In genomic region chr17:19410875-19411291, GRCh38 we compare ENCODE assay signal across 9 cellular contexts. TPM values are rescaled to one million over a fixed set of nuclear protein-coding genes. Genes with fewer than 3 reads are reported as not detected.
DNase-seq lines count a peak whose midpoint lies in the region; ATAC-seq and TF ChIP-seq lines count a peak whose summit lies in the region.
"Had no signal": no experiment of that assay in that cellular context is flagged by ENCODE, and none has a peak within 500 bp of the region (broad histone marks: within the 10 kb centered on the region; RNA-seq: fewer than 3 reads in every experiment).

RNF112 (plus strand) TSS chr17:19411232; CDS start chr17:19411409, 177 bp downstream.

- DNase-seq in Ammon's horn (ENCODE audit: low spot score) (peak; percentile 78), SK-N-DZ (ENCODE audit: low spot score) (peak; percentile 79), neuronal stem cell (ENCODE audit: low spot score) (no peak), SKM-1 treated with dmso at 0.1 percent for 144 hours (lab: John Stamatoyannopoulos, UW; ENCODE audit: unreplicated experiment) (no peak), omental fat pad (ENCODE audit: low spot score) (no peak)
- DNase-seq: activated CD8-positive, alpha-beta T cell treated with anti-CD3 and anti-CD28 coated beads, Interleukin-2, amount 10 ng/mL, durations not matched to agents 7 days and 5 days had no signal

- H3K4me1 ChIP-seq in gastroesophageal sphincter: peaks cover 0 to 16% (median 0%) of the 10 kb centered on the region in 3 donors
- peaks cover 0 to 13% of the 10 kb centered on the region in 2 donors for H3K4me1 ChIP-seq in neuronal stem cell (ENCODE audit: control insufficient read depth in 2 of 2, insufficient read depth in 1 of 2, low read depth in 1 of 2, low read length in 2 of 2)

- ATAC-seq in gastroesophageal sphincter (peak; percentile 30), omental fat pad (ENCODE audit: low FRiP score) (no peak), HG03108 (IDR thresholded peaks at IDR 0.05; ENCODE audit: unreplicated experiment) (no peak), HG02588 (IDR thresholded peaks at IDR 0.05; ENCODE audit: unreplicated experiment) (no peak)
- ATAC-seq: activated CD8-positive, alpha-beta T cell treated with anti-CD3 and anti-CD28 coated beads, Interleukin-2, amount 10 ng/mL, durations not matched to agents 7 days and 5 days had no signal

- peak within 1 kb of the TSS; percentile 73 for H3K18ac ChIP-seq in neuronal stem cell (ENCODE audit: low read length)

- TF ChIP-seq POLR2A in gastroesophageal sphincter (IDR thresholded peaks at IDR 0.05): no peak

- TF ChIP-seq CTCF in gastroesophageal sphincter (IDR thresholded peaks at IDR 0.05) (peak in 3 of 4 experiments; percentile 12 to 40 (median 38)), omental fat pad (IDR thresholded peaks at IDR 0.05) (no peak)

- H2BK5ac ChIP-seq in neuronal stem cell (ENCODE audit: low read length): no peak within 1 kb of the TSS

- H2BK15ac ChIP-seq in neuronal stem cell (ENCODE audit: low read length): peak within 1 kb of the TSS; percentile 87

- no peaks in the 10 kb centered on the region for H3K9me3 ChIP-seq in gastroesophageal sphincter
- no peaks in the 10 kb centered on the region for H3K9me3 ChIP-seq in neuronal stem cell (replicated peaks in 1 of 2; ENCODE audit: control insufficient read depth in 2 of 2, insufficient read depth in 1 of 2, low read depth in 1 of 2, low read length in 2 of 2)

- no peak within 1 kb of the TSS for H2BK12ac ChIP-seq in neuronal stem cell (ENCODE audit: low read length)

- H3K4ac ChIP-seq in neuronal stem cell (ENCODE audit: low read length): peak within 1 kb of the TSS; percentile 1

- no peak within 1 kb of the TSS for H4K91ac ChIP-seq in neuronal stem cell (ENCODE audit: low read depth, low read length, poor library complexity)

- H3K23ac ChIP-seq in neuronal stem cell (ENCODE audit: low read depth, low read length, poor library complexity): no peak within 1 kb of the TSS

- peak within 1 kb of the TSS; percentile 73 for H3K14ac ChIP-seq in neuronal stem cell (ENCODE audit: low read length)

- no peak for TF ChIP-seq EP300 in gastroesophageal sphincter (IDR thresholded peaks at IDR 0.05)

- peak within 1 kb of the TSS in 1 of 2 donors; percentile 42 for H3K4me3 ChIP-seq in gastroesophageal sphincter
- no peak within 1 kb of the TSS for H3K4me3 ChIP-seq in neuronal stem cell (ENCODE audit: low read length in 2 of 2)

- H2AK5ac ChIP-seq in neuronal stem cell (ENCODE audit: low read depth, low read length): peak within 1 kb of the TSS; percentile 92

- H3K27ac ChIP-seq in gastroesophageal sphincter (peak within 1 kb of the TSS in 2 of 4 donors; percentile 14 to 36), neuronal stem cell (replicated peaks; ENCODE audit: low read length) (no peak within 1 kb of the TSS)

- peak within 1 kb of the TSS; percentile 28 for H3K4me2 ChIP-seq in neuronal stem cell (ENCODE audit: insufficient read depth, low read length, poor library complexity, severe bottlenecking)

- peak within 1 kb of the TSS; percentile 71 for H2AFZ ChIP-seq in neuronal stem cell (ENCODE audit: low read length)

- 4 to 53% methylated on average over 3 to 14 of the region's 14 CpGs for WGBS in gastroesophageal sphincter (ENCODE audit: low coverage in 1 of 2), 2 donors
- WGBS in neuronal stem cell (ENCODE audit: extremely low coverage in 2 of 2, insufficient read length in 2 of 2, insufficient replicate concordance in 1 of 2), 2 donors: no CpG with 5 or more reads among the region's 14 CpGs

- H3K9ac ChIP-seq in neuronal stem cell (ENCODE audit: low read depth, low read length, poor library complexity): peak within 1 kb of the TSS; percentile 53

- H3K27me3 ChIP-seq in gastroesophageal sphincter: no peaks in the 10 kb centered on the region
- H3K27me3 ChIP-seq in neuronal stem cell (ENCODE audit: control insufficient read depth in 3 of 3, insufficient read depth in 3 of 3, low read depth in 1 of 3, low read length in 3 of 3): peaks cover 0 to 33% (median 0%) of the 10 kb centered on the region in 3 experiments

- H3K79me1 ChIP-seq in neuronal stem cell (ENCODE audit: low read depth, low read length): no peaks in the 10 kb centered on the region

- H3K36me3 ChIP-seq in gastroesophageal sphincter (no peaks in the 10 kb centered on the region), neuronal stem cell (replicated peaks in 1 of 2; ENCODE audit: control insufficient read depth in 2 of 2, insufficient read depth in 2 of 2, low read length in 2 of 2) (no peaks in the 10 kb centered on the region)

- no peak within 1 kb of the TSS for H4K8ac ChIP-seq in neuronal stem cell (ENCODE audit: low read depth, low read length)

- H2BK120ac ChIP-seq in neuronal stem cell (ENCODE audit: low read depth, low read length): no peak within 1 kb of the TSS

RNA-seq across cellular contexts. Expression of gene RNF112, which starts in this region (rescaled TPM):
- polyA plus RNA-seq in SK-N-DZ (2014; cell fraction: cytosol; rRNA removed): 11.7 and 18.9 TPM in 2 replicates
- 74.2 and 97.1 TPM in 2 replicates for polyA plus RNA-seq in SK-N-DZ (2014; cell fraction: nucleus; rRNA removed)
- 1 to 10 TPM; 1.4 to 7.6 (median 2.6) TPM for total RNA-seq in gastroesophageal sphincter
- polyA plus RNA-seq in neuronal stem cell (2013, experiment 1 of 2): 1.4 TPM
- polyA plus RNA-seq in neuronal stem cell (2013, experiment 2 of 2): 1.1 TPM
- 1 to 10 TPM in 3 of 4 donors, under 1 TPM in 1; 0.44 to 3.0 (median 1.7) TPM for total RNA-seq in omental fat pad

Comparison
In these comparisons a context has a peak if more than half of its experiments do, and no peak if none do; other contexts are left out.
1. DNase-seq: peak in Ammon's horn (single experiment) and SK-N-DZ (single experiment); none in neuronal stem cell (single experiment), SKM-1 treated with dmso at 0.1 percent for 144 hours (single experiment) and omental fat pad (single experiment).
2. CTCF ChIP-seq: peak in gastroesophageal sphincter (3 of 4); none in omental fat pad (0 of 3).